In the genomic region with DNA sequence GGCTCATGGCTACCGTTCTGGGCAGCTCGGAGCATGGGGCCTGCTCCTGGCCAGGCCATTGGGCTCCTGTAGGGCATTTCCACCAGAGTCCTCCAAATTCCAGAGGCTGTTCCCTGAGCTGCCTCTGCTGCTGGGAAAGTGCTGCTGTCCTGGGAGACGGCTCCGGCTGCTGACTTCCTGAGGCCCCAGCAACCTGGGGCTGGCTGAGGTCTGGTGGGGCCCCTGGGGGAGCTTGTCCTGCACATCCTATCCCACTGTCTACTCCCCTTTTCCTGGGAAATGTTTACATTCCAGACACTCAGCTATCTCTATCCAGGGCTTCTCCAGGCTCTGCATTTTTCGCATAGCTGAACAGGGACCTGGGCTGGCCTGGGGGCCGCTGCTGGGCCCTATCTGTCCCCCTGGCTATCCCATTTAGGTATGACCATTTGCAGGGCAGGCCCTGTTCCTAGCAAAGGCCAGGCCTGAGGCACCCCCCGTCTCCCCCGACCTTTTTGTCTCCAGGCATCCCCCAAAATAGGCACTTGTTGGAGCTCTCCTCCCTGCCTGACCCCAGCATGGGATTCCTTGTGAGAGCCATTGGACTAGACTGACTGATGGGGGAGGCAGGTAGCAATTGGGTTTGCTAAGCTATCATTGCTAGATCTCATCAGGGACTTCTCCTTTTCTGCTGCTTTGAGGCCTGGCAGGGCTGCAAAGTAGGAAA, we compare ENCODE assay signal across 1 cellular context.
TF ChIP-seq lines count a peak whose summit lies in the region.

No MANE protein-coding gene starts in this region.

TF ChIP-seq in HepG2, 621 proteins besides CTCF, POLR2A, EP300 and RAD21 (continued from another document and continues in another):
- TF ChIP-seq, protein P1, sequence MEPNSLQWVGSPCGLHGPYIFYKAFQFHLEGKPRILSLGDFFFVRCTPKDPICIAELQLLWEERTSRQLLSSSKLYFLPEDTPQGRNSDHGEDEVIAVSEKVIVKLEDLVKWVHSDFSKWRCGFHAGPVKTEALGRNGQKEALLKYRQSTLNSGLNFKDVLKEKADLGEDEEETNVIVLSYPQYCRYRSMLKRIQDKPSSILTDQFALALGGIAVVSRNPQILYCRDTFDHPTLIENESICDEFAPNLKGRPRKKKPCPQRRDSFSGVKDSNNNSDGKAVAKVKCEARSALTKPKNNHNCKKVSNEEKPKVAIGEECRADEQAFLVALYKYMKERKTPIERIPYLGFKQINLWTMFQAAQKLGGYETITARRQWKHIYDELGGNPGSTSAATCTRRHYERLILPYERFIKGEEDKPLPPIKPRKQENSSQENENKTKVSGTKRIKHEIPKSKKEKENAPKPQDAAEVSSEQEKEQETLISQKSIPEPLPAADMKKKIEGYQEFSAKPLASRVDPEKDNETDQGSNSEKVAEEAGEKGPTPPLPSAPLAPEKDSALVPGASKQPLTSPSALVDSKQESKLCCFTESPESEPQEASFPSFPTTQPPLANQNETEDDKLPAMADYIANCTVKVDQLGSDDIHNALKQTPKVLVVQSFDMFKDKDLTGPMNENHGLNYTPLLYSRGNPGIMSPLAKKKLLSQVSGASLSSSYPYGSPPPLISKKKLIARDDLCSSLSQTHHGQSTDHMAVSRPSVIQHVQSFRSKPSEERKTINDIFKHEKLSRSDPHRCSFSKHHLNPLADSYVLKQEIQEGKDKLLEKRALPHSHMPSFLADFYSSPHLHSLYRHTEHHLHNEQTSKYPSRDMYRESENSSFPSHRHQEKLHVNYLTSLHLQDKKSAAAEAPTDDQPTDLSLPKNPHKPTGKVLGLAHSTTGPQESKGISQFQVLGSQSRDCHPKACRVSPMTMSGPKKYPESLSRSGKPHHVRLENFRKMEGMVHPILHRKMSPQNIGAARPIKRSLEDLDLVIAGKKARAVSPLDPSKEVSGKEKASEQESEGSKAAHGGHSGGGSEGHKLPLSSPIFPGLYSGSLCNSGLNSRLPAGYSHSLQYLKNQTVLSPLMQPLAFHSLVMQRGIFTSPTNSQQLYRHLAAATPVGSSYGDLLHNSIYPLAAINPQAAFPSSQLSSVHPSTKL (CRISPR knock-in tag; IDR thresholded peaks at IDR 0.05) = peak; percentile 65; the same call in 1 of the 2 replicates
- no peak for TF ChIP-seq ZNF558 (CRISPR knock-in tag; IDR thresholded peaks at IDR 0.05; ENCODE audit: borderline replicate concordance)
- peak; percentile 30; the same call in 1 of the 2 replicates for TF ChIP-seq CREM (IDR thresholded peaks at IDR 0.05)
- no peak for TF ChIP-seq CREM (CRISPR knock-in tag; IDR thresholded peaks at IDR 0.05)
- TF ChIP-seq, protein P2, sequence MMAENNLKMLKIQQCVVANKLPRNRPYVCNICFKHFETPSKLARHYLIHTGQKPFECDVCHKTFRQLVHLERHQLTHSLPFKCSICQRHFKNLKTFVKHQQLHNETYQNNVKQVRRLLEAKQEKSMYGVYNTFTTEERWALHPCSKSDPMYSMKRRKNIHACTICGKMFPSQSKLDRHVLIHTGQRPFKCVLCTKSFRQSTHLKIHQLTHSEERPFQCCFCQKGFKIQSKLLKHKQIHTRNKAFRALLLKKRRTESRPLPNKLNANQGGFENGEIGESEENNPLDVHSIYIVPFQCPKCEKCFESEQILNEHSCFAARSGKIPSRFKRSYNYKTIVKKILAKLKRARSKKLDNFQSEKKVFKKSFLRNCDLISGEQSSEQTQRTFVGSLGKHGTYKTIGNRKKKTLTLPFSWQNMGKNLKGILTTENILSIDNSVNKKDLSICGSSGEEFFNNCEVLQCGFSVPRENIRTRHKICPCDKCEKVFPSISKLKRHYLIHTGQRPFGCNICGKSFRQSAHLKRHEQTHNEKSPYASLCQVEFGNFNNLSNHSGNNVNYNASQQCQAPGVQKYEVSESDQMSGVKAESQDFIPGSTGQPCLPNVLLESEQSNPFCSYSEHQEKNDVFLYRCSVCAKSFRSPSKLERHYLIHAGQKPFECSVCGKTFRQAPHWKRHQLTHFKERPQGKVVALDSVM (CRISPR knock-in tag; IDR thresholded peaks at IDR 0.05) = 0 out of 2 replicates have a peak, but pooled peaks have one; percentile 48
- TF ChIP-seq, protein P3, sequence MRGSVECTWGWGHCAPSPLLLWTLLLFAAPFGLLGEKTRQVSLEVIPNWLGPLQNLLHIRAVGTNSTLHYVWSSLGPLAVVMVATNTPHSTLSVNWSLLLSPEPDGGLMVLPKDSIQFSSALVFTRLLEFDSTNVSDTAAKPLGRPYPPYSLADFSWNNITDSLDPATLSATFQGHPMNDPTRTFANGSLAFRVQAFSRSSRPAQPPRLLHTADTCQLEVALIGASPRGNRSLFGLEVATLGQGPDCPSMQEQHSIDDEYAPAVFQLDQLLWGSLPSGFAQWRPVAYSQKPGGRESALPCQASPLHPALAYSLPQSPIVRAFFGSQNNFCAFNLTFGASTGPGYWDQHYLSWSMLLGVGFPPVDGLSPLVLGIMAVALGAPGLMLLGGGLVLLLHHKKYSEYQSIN (CRISPR knock-in tag; IDR thresholded peaks at IDR 0.05; ENCODE audit: borderline replicate concordance) = no peak
- TF ChIP-seq HNRNPK (IDR thresholded peaks at IDR 0.05; ENCODE audit: low read depth, low read length, poor library complexity, severe bottlenecking) = no peak
- TF ChIP-seq ZBTB21 (CRISPR knock-in tag; IDR thresholded peaks at IDR 0.05) = no peak
- TF ChIP-seq, protein P4, sequence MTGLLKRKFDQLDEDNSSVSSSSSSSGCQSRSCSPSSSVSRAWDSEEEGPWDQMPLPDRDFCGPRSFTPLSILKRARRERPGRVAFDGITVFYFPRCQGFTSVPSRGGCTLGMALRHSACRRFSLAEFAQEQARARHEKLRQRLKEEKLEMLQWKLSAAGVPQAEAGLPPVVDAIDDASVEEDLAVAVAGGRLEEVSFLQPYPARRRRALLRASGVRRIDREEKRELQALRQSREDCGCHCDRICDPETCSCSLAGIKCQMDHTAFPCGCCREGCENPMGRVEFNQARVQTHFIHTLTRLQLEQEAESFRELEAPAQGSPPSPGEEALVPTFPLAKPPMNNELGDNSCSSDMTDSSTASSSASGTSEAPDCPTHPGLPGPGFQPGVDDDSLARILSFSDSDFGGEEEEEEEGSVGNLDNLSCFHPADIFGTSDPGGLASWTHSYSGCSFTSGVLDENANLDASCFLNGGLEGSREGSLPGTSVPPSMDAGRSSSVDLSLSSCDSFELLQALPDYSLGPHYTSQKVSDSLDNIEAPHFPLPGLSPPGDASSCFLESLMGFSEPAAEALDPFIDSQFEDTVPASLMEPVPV (CRISPR knock-in tag; IDR thresholded peaks at IDR 0.05) = no peak
- no peak for TF ChIP-seq CCDC6 (CRISPR knock-in tag; IDR thresholded peaks at IDR 0.05)
- no peak for TF ChIP-seq ZNF484 (CRISPR knock-in tag; IDR thresholded peaks at IDR 0.05; ENCODE audit: borderline replicate concordance, low read depth)
- TF ChIP-seq MXD4 (CRISPR knock-in tag; IDR thresholded peaks at IDR 0.05) = no peak
- TF ChIP-seq, protein P5, sequence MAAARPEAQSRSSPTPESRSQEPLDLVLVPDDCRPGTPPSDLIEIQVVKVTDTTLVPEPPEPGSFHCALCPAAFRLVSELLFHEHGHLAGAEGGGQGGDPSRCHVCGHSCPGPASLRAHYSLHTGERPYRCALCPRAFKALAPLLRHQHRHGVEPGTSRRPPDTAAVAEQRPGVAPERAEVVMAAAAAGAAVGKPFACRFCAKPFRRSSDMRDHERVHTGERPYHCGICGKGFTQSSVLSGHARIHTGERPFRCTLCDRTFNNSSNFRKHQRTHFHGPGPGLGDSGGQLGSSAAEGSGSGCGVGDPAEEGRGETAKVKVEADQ (CRISPR knock-in tag; IDR thresholded peaks at IDR 0.05; ENCODE audit: borderline replicate concordance) = no peak
- TF ChIP-seq, protein P6, sequence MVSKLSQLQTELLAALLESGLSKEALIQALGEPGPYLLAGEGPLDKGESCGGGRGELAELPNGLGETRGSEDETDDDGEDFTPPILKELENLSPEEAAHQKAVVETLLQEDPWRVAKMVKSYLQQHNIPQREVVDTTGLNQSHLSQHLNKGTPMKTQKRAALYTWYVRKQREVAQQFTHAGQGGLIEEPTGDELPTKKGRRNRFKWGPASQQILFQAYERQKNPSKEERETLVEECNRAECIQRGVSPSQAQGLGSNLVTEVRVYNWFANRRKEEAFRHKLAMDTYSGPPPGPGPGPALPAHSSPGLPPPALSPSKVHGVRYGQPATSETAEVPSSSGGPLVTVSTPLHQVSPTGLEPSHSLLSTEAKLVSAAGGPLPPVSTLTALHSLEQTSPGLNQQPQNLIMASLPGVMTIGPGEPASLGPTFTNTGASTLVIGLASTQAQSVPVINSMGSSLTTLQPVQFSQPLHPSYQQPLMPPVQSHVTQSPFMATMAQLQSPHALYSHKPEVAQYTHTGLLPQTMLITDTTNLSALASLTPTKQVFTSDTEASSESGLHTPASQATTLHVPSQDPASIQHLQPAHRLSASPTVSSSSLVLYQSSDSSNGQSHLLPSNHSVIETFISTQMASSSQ (IDR thresholded peaks at IDR 0.05; ENCODE audit: low read depth) = no peak
- TF ChIP-seq, protein P6 (CRISPR knock-in tag; IDR thresholded peaks at IDR 0.05; ENCODE audit: borderline replicate concordance) = peak; percentile 79
- no peak for TF ChIP-seq ZNF672 (CRISPR knock-in tag; IDR thresholded peaks at IDR 0.05)
- TF ChIP-seq TBX3 (IDR thresholded peaks at IDR 0.05; ENCODE audit: borderline replicate concordance) = no peak
- no peak for TF ChIP-seq SIN3B (IDR thresholded peaks at IDR 0.05; ENCODE audit: low read length)
- TF ChIP-seq, protein P7, sequence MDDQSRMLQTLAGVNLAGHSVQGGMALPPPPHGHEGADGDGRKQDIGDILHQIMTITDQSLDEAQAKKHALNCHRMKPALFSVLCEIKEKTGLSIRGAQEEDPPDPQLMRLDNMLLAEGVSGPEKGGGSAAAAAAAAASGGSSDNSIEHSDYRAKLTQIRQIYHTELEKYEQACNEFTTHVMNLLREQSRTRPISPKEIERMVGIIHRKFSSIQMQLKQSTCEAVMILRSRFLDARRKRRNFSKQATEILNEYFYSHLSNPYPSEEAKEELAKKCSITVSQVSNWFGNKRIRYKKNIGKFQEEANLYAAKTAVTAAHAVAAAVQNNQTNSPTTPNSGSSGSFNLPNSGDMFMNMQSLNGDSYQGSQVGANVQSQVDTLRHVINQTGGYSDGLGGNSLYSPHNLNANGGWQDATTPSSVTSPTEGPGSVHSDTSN (CRISPR knock-in tag; IDR thresholded peaks at IDR 0.05; ENCODE audit: borderline replicate concordance) = no peak
- TF ChIP-seq ZNF468 (CRISPR knock-in tag; IDR thresholded peaks at IDR 0.05) = no peak
- TF ChIP-seq MYC (CRISPR knock-in tag; IDR thresholded peaks at IDR 0.05; ENCODE audit: borderline replicate concordance) = peak; percentile 23; the same call in 1 of the 2 replicates
- TF ChIP-seq TAF15 (IDR thresholded peaks at IDR 0.05; ENCODE audit: low read depth, low read length, poor library complexity, severe bottlenecking) = no peak
- no peak for TF ChIP-seq HMGA1 (CRISPR knock-in tag; conservative IDR thresholded peaks at IDR 0.05)
- no peak for TF ChIP-seq MAFK (conservative IDR thresholded peaks at IDR 0.05 in 1 of 2, IDR thresholded peaks at IDR 0.05 in 1 of 2; ENCODE audit: low read length in 2 of 2)
- TF ChIP-seq SATB2 (CRISPR knock-in tag; IDR thresholded peaks at IDR 0.05) = no peak
- TF ChIP-seq, protein P8, sequence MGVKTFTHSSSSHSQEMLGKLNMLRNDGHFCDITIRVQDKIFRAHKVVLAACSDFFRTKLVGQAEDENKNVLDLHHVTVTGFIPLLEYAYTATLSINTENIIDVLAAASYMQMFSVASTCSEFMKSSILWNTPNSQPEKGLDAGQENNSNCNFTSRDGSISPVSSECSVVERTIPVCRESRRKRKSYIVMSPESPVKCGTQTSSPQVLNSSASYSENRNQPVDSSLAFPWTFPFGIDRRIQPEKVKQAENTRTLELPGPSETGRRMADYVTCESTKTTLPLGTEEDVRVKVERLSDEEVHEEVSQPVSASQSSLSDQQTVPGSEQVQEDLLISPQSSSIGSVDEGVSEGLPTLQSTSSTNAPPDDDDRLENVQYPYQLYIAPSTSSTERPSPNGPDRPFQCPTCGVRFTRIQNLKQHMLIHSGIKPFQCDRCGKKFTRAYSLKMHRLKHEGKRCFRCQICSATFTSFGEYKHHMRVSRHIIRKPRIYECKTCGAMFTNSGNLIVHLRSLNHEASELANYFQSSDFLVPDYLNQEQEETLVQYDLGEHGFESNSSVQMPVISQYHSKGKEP (CRISPR knock-in tag; IDR thresholded peaks at IDR 0.05) = no peak
- peak; percentile 74; the same call in 1 of the 2 replicates for TF ChIP-seq ZKSCAN8 (CRISPR knock-in tag; IDR thresholded peaks at IDR 0.05; ENCODE audit: borderline replicate concordance)
- no peak for TF ChIP-seq SNAPC2 (CRISPR knock-in tag; IDR thresholded peaks at IDR 0.05)
- TF ChIP-seq KLF12 (CRISPR knock-in tag; IDR thresholded peaks at IDR 0.05; ENCODE audit: borderline replicate concordance) = peak; percentile 24; the same call in 1 of the 2 replicates
- TF ChIP-seq HMG20A (CRISPR knock-in tag; IDR thresholded peaks at IDR 0.05; ENCODE audit: borderline replicate concordance) = peak; percentile 32; the same call in 1 of the 2 replicates
- TF ChIP-seq ZNF136 (CRISPR knock-in tag; IDR thresholded peaks at IDR 0.05; ENCODE audit: low read depth) = no peak
- TF ChIP-seq PHF21A (CRISPR knock-in tag; IDR thresholded peaks at IDR 0.05) = peak; percentile 99
- TF ChIP-seq, protein P9, sequence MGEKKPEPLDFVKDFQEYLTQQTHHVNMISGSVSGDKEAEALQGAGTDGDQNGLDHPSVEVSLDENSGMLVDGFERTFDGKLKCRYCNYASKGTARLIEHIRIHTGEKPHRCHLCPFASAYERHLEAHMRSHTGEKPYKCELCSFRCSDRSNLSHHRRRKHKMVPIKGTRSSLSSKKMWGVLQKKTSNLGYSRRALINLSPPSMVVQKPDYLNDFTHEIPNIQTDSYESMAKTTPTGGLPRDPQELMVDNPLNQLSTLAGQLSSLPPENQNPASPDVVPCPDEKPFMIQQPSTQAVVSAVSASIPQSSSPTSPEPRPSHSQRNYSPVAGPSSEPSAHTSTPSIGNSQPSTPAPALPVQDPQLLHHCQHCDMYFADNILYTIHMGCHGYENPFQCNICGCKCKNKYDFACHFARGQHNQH (CRISPR knock-in tag; IDR thresholded peaks at IDR 0.05) = peak; percentile 69; the same call in 1 of the 2 replicates
- TF ChIP-seq GPN1 (CRISPR knock-in tag; IDR thresholded peaks at IDR 0.05; ENCODE audit: borderline replicate concordance) = no peak
